ENCODE assay signal across 1 cellular context in genomic region chr22:38504731-38505594, GRCh38.
TF ChIP-seq lines count a peak whose summit lies in the region.

No MANE protein-coding gene starts in this region.

TF ChIP-seq in HEK293, 187 proteins besides CTCF, POLR2A, EP300 and RAD21 (continued from another document):
- TF ChIP-seq YY2 (tag by site-specific recombination; IDR thresholded peaks at IDR 0.05) (no peak; the same call in 1 of the 2 replicates), ELK4 (IDR thresholded peaks at IDR 0.05; ENCODE audit: borderline replicate concordance, low read depth, low read length) (no peak), ZXDB (tag by site-specific recombination; IDR thresholded peaks at IDR 0.05) (peak; percentile 70), BCL11B (tag by site-specific recombination; IDR thresholded peaks at IDR 0.05; ENCODE audit: low read depth) (no peak), ZBTB44 (tag by site-specific recombination; IDR thresholded peaks at IDR 0.05) (no peak), ZNF76 (tag by site-specific recombination; IDR thresholded peaks at IDR 0.05; ENCODE audit: borderline replicate concordance, low read depth) (no peak; the same call in 1 of the 2 replicates), ZNF473 (tag by site-specific recombination; IDR thresholded peaks at IDR 0.05) (no peak), ZNF555 (tag by site-specific recombination; conservative IDR thresholded peaks at IDR 0.05) (no peak), ZNF791 (tag by site-specific recombination; IDR thresholded peaks at IDR 0.05) (no peak), ZNF184 (tag by site-specific recombination; IDR thresholded peaks at IDR 0.05) (no peak), ZNF16 (tag by site-specific recombination; IDR thresholded peaks at IDR 0.05; ENCODE audit: low read depth) (no peak), SALL2 (tag by site-specific recombination; IDR thresholded peaks at IDR 0.05; ENCODE audit: borderline replicate concordance) (no peak), ZBTB1 (tag by site-specific recombination; IDR thresholded peaks at IDR 0.05) (no peak), ZNF121 (tag by site-specific recombination; IDR thresholded peaks at IDR 0.05) (peak; percentile 86; the same call in 1 of the 2 replicates)
- TF ChIP-seq, protein P1, sequence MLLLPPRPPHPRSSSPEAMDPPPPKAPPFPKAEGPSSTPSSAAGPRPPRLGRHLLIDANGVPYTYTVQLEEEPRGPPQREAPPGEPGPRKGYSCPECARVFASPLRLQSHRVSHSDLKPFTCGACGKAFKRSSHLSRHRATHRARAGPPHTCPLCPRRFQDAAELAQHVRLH (tag by site-specific recombination; IDR thresholded peaks at IDR 0.05) = 0 out of 2 replicates have a peak, but pooled peaks have one; percentile 42
